ENCODE assay signal across 12 cellular contexts in genomic region chr11:31233425-31233824, GRCh38.
DNase-seq lines count a peak whose midpoint lies in the region; ATAC-seq, FAIRE-seq and TF ChIP-seq lines count a peak whose summit lies in the region.
"Had no signal": no experiment of that assay in that cellular context is flagged by ENCODE, and none has a peak within 500 bp of the region (broad histone marks: within the 10 kb centered on the region; RNA-seq: fewer than 3 reads in every experiment).

No MANE protein-coding gene starts in this region.

- dilution Hi-C loops in keratinocyte (cut with MboI; ENCODE audit: extremely low pct_ligation_motif_present, low sequenced_read_pairs): no loop called here

- TF ChIP-seq CTCF in DND-41 (IDR thresholded peaks at IDR 0.05; ENCODE audit: borderline replicate concordance, extremely low read depth, low read length, poor library complexity, severe bottlenecking): peak; percentile 10
- TF ChIP-seq CTCF in HCT116 (IDR thresholded peaks at IDR 0.05 in 2 of 3, conservative IDR thresholded peaks at IDR 0.05 in 1 of 3; ENCODE audit: borderline replicate concordance in 1 of 3, insufficient read depth in 1 of 3, low read depth in 2 of 3, low read length in 2 of 3): peak; percentile 40 to 60 (median 53); a peak in 5 of 6 replicates
- peak in 2 of 3 experiments; percentile 33 to 66 for TF ChIP-seq CTCF in keratinocyte (optimal IDR thresholded peaks at IDR 0.05 in 1 of 3, IDR thresholded peaks at IDR 0.05 in 1 of 3, conservative IDR thresholded peaks at IDR 0.05 in 1 of 3; ENCODE audit: extremely low read depth in 1 of 3, insufficient read depth in 2 of 3, low read length in 3 of 3)

- RAD21 ChIA-PET in HCT116 (lab: Charles Lee; ENCODE audit: low non-redundant PET in 1 of 2, low total read pairs in 2 of 2, uncharacterized antibody in 2 of 2, unreplicated experiment in 2 of 2): interaction anchor here (1.9 kb wide), 2 partner anchors 127 kb away, joined by 8 read pairs; no protein-coding TSS in a partner anchor

- H3K36me3 ChIP-seq in DND-41 (ENCODE audit: insufficient read depth, low read length) (no peaks in the 10 kb centered on the region), HCT116 (ENCODE audit: control insufficient read depth in 1 of 2, insufficient read depth in 2 of 2, low read length in 2 of 2) (no peaks in the 10 kb centered on the region), keratinocyte (ENCODE audit: control insufficient read depth in 2 of 2, extremely low read depth in 1 of 2, insufficient read depth in 2 of 2, low read length in 2 of 2) (no peaks in the 10 kb centered on the region)

- no peaks in the 10 kb centered on the region for H3K9me1 ChIP-seq in keratinocyte (ENCODE audit: control insufficient read depth, extremely low read depth, insufficient read depth, low read length)

- H3K4me1 ChIP-seq in DND-41 (ENCODE audit: insufficient read depth, low read length) (no peaks in the 10 kb centered on the region), HCT116 (ENCODE audit: control insufficient read depth in 1 of 2, insufficient read depth in 2 of 2, low read length in 2 of 2) (no peaks in the 10 kb centered on the region), keratinocyte (ENCODE audit: control insufficient read depth, extremely low read depth, insufficient read depth, low read length) (no peaks in the 10 kb centered on the region)

- H3K27me3 ChIP-seq in DND-41 (ENCODE audit: insufficient read depth, low read length, poor library complexity) (no peaks in the 10 kb centered on the region), HCT116 (ENCODE audit: insufficient read depth, low read length) (no peaks in the 10 kb centered on the region), keratinocyte (ENCODE audit: control insufficient read depth, extremely low read depth, insufficient read depth, low read length) (no peaks in the 10 kb centered on the region)

- H3K79me2 ChIP-seq in DND-41 (ENCODE audit: insufficient read depth, low read length) (no peaks in the 10 kb centered on the region), HCT116 (ENCODE audit: insufficient read depth, low read length) (no peaks in the 10 kb centered on the region), keratinocyte (ENCODE audit: control insufficient read depth, insufficient read depth, low read length) (no peaks in the 10 kb centered on the region)

- H3K9ac ChIP-seq in DND-41 (ENCODE audit: low read depth, low read length): no peak overlapping the region
- H3K9ac ChIP-seq in HCT116 (ENCODE audit: low read length): no peak overlapping the region
- H3K9ac ChIP-seq in keratinocyte (ENCODE audit: control insufficient read depth, extremely low read depth, insufficient read depth, low read length): no peak overlapping the region

- H3K27ac ChIP-seq in DND-41 (ENCODE audit: low read length) (no peak overlapping the region), HCT116 (ENCODE audit: low read depth, low read length) (no peak overlapping the region), keratinocyte (ENCODE audit: control insufficient read depth, insufficient read depth, low read length) (no peak overlapping the region)

- BruUV-seq in HCT116 (replicated peaks; lab: Mats Ljungman, UMichigan): no TSS peak

- no peak for TF ChIP-seq POLR2A in HCT116 (IDR thresholded peaks at IDR 0.05; ENCODE audit: borderline replicate concordance, extremely low read depth, insufficient read depth, insufficient read length)

- peak; percentile 40 for TF ChIP-seq RAD21 in HCT116 (IDR thresholded peaks at IDR 0.05; ENCODE audit: low read depth)

- H3K4me2 ChIP-seq in DND-41 (ENCODE audit: insufficient read depth, low read length): no peak overlapping the region
- no peak overlapping the region for H3K4me2 ChIP-seq in HCT116 (ENCODE audit: low read length)
- no peak overlapping the region for H3K4me2 ChIP-seq in keratinocyte (ENCODE audit: control insufficient read depth, extremely low read depth, insufficient read depth, low read depth, low read length)

- intact Hi-C loops in HCT116 (cut with micrococcal nuclease): loop anchor here (1.0 kb wide), 1 partner anchor 126 kb away; no protein-coding TSS in a partner anchor

- no peak for FAIRE-seq in keratinocyte (lab: Jason Lieb, UNC)

- POLR2A ChIA-PET in HCT116 (lab: Charles Lee): no interaction called here

- H3K4me3 ChIP-seq in DND-41 (ENCODE audit: low read depth in 1 of 2, low read length in 2 of 2) (no peak overlapping the region), HCT116 (replicated peaks in 1 of 2; ENCODE audit: low read depth in 1 of 2, low read length in 2 of 2) (no peak overlapping the region), keratinocyte (ENCODE audit: control insufficient read depth in 2 of 3, extremely low read depth in 1 of 3, insufficient read depth in 2 of 3, low read depth in 1 of 3, low read length in 3 of 3) (no peak overlapping the region)

- no peaks in the 10 kb centered on the region for H3K9me3 ChIP-seq in DND-41 (ENCODE audit: insufficient read depth, low read length, severe bottlenecking)
- no peaks in the 10 kb centered on the region for H3K9me3 ChIP-seq in HCT116 (ENCODE audit: control insufficient read depth in 1 of 2, insufficient read depth in 1 of 2, low read depth in 1 of 2, low read length in 2 of 2)
- H3K9me3 ChIP-seq in keratinocyte (ENCODE audit: control insufficient read depth, low read depth, low read length): no peaks in the 10 kb centered on the region

- CTCF ChIA-PET in HCT116 (lab: Charles Lee): interaction anchor here (1.0 to 5.3 kb wide), 7 partner anchors 10 to 638 kb away, joined by 3 to 103 read pairs (median 5); no protein-coding TSS in a partner anchor

- DNase-seq in DND-41 (no peak), HCT116 (ENCODE audit: low read depth, low spot score) (peak; percentile 29), RKO (ENCODE audit: low spot score) (peak; percentile 52), keratinocyte (ENCODE audit: low read depth, low spot score) (no peak), NCI-H526 treated with DMSO at 0.1 percent for 48 hours (lab: John Stamatoyannopoulos, UW) (no peak), mesenteric fat pad (ENCODE audit: low spot score) (no peak)
- no peak for DNase-seq in effector CD4-positive, alpha-beta T cell
- DNase-seq in effector CD8-positive, alpha-beta T cell (lab: John Stamatoyannopoulos, UW): no peak
- DNase-seq: activated CD4-positive, CD25-positive, alpha-beta regulatory T cell; activated naive CD4-positive, alpha-beta T cell treated with Interleukin-2 at 50 U/mL for 16 hours; DMS79; naive B cell had no signal

- no peaks in the 10 kb centered on the region for H3K9me2 ChIP-seq in HCT116 (ENCODE audit: insufficient read depth)

- no peak for ATAC-seq in DND-41 (ENCODE audit: insufficient read depth, low read depth)
- ATAC-seq in HCT116: peak; percentile 87

- H2AFZ ChIP-seq in DND-41 (ENCODE audit: low read depth, low read length): no peak overlapping the region
- peak overlapping the region; percentile 63 for H2AFZ ChIP-seq in HCT116 (ENCODE audit: low read depth, low read length, poor library complexity, severe bottlenecking)
- H2AFZ ChIP-seq in keratinocyte (ENCODE audit: control insufficient read depth, low read length): no peak overlapping the region

- no peaks in the 10 kb centered on the region for H4K20me1 ChIP-seq in DND-41 (ENCODE audit: insufficient read depth, low read length)
- no peaks in the 10 kb centered on the region for H4K20me1 ChIP-seq in HCT116 (ENCODE audit: insufficient read depth)
- H4K20me1 ChIP-seq in keratinocyte (ENCODE audit: control insufficient read depth, extremely low read depth, insufficient read depth, low read length): no peaks in the 10 kb centered on the region

TF ChIP-seq in HCT116, 20 proteins besides CTCF, POLR2A, EP300 and RAD21:
- no peak for TF ChIP-seq EGR1 (IDR thresholded peaks at IDR 0.05; ENCODE audit: low read depth)

Comparison
In these comparisons a context has a peak if more than half of its experiments do, and no peak if none do; other contexts are left out.
1. DNase-seq: peak in HCT116 (single experiment) and RKO (single experiment); none in DND-41 (single experiment), keratinocyte (single experiment), effector CD4-positive, alpha-beta T cell (single experiment), NCI-H526 treated with DMSO at 0.1 percent for 48 hours (single experiment), effector CD8-positive, alpha-beta T cell (single experiment) and mesenteric fat pad (single experiment).
2. Peak in every context shown above with its lines, with median percentiles within 50 percentile points of each other: CTCF ChIP-seq.